ENCODE assay signal across 1 cellular context in the genomic region with DNA sequence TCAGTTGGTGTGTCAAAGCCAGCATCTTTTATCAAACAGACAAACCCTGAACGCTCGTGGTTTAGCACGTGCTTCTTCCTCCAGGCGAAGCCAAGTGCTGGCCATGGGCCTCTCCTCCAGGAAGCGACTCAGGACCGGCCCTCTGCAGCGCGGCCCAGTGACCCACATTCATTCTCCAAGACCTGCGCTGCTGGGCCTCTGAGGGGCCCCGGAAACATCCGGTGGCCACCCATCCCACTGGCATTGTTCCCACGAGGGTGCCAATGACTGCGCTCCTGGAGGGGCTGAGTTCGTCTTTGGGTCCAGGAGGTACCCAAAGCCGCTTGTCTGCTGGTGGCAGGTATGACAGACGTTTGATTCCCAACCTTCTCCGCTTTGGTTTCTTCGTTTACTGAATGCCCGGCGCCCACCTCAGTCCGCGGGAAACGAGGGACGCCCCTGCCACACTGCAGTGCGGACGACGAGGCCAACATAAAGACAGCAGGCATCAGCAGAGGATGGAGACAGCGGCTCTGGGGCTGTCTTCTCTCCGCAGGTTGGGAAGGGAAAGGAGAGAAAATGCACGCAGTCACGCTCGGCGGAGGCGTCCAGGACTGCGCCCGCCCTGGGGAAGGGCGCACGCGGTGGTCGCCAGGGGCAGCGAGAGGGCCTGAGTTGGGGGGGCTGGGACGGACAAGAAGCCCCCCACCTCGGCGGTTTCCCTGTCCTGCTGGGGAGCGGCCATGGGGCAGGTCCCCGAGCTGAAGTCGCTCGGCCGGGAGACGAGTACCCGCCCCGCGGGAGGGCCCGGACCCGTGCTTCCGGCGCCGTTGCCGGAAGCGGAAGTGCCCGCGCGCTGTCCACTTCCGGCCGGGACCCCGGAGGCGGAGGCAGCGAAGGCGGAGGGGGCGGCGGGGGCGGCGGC.
TF ChIP-seq lines count a peak whose summit lies in the region.

Gene EXOC3, plus strand, starts transcription at position 842 of the 904 bp plus-strand sequence. CDS start 3,030 bp downstream, outside the sequence.

TF ChIP-seq in HepG2, 621 proteins besides CTCF, POLR2A, EP300 and RAD21 (continued from another document and continues in another):
- TF ChIP-seq, protein P1, sequence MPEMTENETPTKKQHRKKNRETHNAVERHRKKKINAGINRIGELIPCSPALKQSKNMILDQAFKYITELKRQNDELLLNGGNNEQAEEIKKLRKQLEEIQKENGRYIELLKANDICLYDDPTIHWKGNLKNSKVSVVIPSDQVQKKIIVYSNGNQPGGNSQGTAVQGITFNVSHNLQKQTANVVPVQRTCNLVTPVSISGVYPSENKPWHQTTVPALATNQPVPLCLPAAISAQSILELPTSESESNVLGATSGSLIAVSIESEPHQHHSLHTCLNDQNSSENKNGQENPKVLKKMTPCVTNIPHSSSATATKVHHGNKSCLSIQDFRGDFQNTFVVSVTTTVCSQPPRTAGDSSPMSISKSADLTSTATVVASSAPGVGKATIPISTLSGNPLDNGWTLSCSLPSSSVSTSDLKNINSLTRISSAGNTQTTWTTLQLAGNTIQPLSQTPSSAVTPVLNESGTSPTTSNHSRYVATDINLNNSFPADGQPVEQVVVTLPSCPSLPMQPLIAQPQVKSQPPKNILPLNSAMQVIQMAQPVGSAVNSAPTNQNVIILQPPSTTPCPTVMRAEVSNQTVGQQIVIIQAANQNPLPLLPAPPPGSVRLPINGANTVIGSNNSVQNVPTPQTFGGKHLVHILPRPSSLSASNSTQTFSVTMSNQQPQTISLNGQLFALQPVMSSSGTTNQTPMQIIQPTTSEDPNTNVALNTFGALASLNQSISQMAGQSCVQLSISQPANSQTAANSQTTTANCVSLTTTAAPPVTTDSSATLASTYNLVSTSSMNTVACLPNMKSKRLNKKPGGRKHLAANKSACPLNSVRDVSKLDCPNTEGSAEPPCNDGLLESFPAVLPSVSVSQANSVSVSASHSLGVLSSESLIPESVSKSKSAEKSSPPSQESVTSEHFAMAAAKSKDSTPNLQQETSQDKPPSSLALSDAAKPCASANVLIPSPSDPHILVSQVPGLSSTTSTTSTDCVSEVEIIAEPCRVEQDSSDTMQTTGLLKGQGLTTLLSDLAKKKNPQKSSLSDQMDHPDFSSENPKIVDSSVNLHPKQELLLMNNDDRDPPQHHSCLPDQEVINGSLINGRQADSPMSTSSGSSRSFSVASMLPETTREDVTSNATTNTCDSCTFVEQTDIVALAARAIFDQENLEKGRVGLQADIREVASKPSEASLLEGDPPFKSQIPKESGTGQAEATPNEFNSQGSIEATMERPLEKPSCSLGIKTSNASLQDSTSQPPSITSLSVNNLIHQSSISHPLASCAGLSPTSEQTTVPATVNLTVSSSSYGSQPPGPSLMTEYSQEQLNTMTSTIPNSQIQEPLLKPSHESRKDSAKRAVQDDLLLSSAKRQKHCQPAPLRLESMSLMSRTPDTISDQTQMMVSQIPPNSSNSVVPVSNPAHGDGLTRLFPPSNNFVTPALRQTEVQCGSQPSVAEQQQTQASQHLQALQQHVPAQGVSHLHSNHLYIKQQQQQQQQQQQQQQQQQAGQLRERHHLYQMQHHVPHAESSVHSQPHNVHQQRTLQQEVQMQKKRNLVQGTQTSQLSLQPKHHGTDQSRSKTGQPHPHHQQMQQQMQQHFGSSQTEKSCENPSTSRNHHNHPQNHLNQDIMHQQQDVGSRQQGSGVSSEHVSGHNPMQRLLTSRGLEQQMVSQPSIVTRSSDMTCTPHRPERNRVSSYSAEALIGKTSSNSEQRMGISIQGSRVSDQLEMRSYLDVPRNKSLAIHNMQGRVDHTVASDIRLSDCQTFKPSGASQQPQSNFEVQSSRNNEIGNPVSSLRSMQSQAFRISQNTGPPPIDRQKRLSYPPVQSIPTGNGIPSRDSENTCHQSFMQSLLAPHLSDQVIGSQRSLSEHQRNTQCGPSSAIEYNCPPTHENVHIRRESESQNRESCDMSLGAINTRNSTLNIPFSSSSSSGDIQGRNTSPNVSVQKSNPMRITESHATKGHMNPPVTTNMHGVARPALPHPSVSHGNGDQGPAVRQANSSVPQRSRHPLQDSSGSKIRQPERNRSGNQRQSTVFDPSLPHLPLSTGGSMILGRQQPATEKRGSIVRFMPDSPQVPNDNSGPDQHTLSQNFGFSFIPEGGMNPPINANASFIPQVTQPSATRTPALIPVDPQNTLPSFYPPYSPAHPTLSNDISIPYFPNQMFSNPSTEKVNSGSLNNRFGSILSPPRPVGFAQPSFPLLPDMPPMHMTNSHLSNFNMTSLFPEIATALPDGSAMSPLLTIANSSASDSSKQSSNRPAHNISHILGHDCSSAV (CRISPR knock-in tag; IDR thresholded peaks at IDR 0.05; ENCODE audit: borderline replicate concordance), result no peak
- TF ChIP-seq ZBTB38 (CRISPR knock-in tag; IDR thresholded peaks at IDR 0.05) (peak; percentile 12; the same call in 1 of the 2 replicates), SYNCRIP (IDR thresholded peaks at IDR 0.05; ENCODE audit: insufficient read depth, low read depth, low read length) (no peak), YEATS2 (CRISPR knock-in tag; IDR thresholded peaks at IDR 0.05; ENCODE audit: borderline replicate concordance) (peak; percentile 65; the same call in 1 of the 2 replicates), ZNF891 (CRISPR knock-in tag; IDR thresholded peaks at IDR 0.05) (no peak), HOXD1 (CRISPR knock-in tag; IDR thresholded peaks at IDR 0.05) (no peak), U2AF2 (IDR thresholded peaks at IDR 0.05; ENCODE audit: low read depth, low read length) (no peak), EZH2 (conservative IDR thresholded peaks at IDR 0.05; ENCODE audit: low read depth, low read length) (no peak), ZFP36L2 (CRISPR knock-in tag; IDR thresholded peaks at IDR 0.05) (no peak), KDM3A (CRISPR knock-in tag; IDR thresholded peaks at IDR 0.05; ENCODE audit: low read depth) (no peak; the same call in 1 of the 2 replicates), ZNF83 (CRISPR knock-in tag; IDR thresholded peaks at IDR 0.05; ENCODE audit: borderline replicate concordance) (0 out of 2 replicates have a peak, but pooled peaks have one; percentile 42), PITX1 (CRISPR knock-in tag; IDR thresholded peaks at IDR 0.05) (peak; percentile 73), KLF6 (CRISPR knock-in tag; IDR thresholded peaks at IDR 0.05) (peak; percentile 69; the same call in 1 of the 2 replicates), KLF16 (CRISPR knock-in tag; IDR thresholded peaks at IDR 0.05) (peak in 1 of 2 experiments; percentile 52; a peak in 1 of 4 replicates), TFE3 (CRISPR knock-in tag; IDR thresholded peaks at IDR 0.05) (no peak; the same call in 1 of the 2 replicates), SIN3B (IDR thresholded peaks at IDR 0.05; ENCODE audit: low read length) (no peak), POLR2AphosphoS2 (IDR thresholded peaks at IDR 0.05; ENCODE audit: low read depth, low read length) (no peak), ZNF143 (CRISPR knock-in tag; IDR thresholded peaks at IDR 0.05) (no peak), MYNN (CRISPR knock-in tag; IDR thresholded peaks at IDR 0.05; ENCODE audit: low read depth) (no peak), ZNF451 (CRISPR knock-in tag; IDR thresholded peaks at IDR 0.05) (no peak)
- TF ChIP-seq, protein P2, sequence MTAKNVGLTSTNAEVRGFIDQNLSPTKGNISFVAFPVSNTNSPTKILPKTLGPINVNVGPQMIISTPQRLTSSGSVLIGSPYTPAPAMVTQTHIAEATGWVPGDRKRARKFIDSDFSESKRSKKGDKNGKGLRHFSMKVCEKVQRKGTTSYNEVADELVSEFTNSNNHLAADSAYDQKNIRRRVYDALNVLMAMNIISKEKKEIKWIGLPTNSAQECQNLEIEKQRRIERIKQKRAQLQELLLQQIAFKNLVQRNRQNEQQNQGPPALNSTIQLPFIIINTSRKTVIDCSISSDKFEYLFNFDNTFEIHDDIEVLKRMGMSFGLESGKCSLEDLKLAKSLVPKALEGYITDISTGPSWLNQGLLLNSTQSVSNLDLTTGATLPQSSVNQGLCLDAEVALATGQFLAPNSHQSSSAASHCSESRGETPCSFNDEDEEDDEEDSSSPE (CRISPR knock-in tag; IDR thresholded peaks at IDR 0.05), result peak; percentile 66
- TF ChIP-seq, protein P3, sequence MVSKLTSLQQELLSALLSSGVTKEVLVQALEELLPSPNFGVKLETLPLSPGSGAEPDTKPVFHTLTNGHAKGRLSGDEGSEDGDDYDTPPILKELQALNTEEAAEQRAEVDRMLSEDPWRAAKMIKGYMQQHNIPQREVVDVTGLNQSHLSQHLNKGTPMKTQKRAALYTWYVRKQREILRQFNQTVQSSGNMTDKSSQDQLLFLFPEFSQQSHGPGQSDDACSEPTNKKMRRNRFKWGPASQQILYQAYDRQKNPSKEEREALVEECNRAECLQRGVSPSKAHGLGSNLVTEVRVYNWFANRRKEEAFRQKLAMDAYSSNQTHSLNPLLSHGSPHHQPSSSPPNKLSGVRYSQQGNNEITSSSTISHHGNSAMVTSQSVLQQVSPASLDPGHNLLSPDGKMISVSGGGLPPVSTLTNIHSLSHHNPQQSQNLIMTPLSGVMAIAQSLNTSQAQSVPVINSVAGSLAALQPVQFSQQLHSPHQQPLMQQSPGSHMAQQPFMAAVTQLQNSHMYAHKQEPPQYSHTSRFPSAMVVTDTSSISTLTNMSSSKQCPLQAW (CRISPR knock-in tag; IDR thresholded peaks at IDR 0.05), result 0 out of 2 replicates have a peak, but pooled peaks have one; percentile 28
- TF ChIP-seq, protein P4, sequence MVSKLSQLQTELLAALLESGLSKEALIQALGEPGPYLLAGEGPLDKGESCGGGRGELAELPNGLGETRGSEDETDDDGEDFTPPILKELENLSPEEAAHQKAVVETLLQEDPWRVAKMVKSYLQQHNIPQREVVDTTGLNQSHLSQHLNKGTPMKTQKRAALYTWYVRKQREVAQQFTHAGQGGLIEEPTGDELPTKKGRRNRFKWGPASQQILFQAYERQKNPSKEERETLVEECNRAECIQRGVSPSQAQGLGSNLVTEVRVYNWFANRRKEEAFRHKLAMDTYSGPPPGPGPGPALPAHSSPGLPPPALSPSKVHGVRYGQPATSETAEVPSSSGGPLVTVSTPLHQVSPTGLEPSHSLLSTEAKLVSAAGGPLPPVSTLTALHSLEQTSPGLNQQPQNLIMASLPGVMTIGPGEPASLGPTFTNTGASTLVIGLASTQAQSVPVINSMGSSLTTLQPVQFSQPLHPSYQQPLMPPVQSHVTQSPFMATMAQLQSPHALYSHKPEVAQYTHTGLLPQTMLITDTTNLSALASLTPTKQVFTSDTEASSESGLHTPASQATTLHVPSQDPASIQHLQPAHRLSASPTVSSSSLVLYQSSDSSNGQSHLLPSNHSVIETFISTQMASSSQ (IDR thresholded peaks at IDR 0.05; ENCODE audit: low read depth), result no peak
- TF ChIP-seq, protein P4 (CRISPR knock-in tag; IDR thresholded peaks at IDR 0.05; ENCODE audit: borderline replicate concordance), result no peak; the same call in 1 of the 2 replicates
- TF ChIP-seq, protein P5, sequence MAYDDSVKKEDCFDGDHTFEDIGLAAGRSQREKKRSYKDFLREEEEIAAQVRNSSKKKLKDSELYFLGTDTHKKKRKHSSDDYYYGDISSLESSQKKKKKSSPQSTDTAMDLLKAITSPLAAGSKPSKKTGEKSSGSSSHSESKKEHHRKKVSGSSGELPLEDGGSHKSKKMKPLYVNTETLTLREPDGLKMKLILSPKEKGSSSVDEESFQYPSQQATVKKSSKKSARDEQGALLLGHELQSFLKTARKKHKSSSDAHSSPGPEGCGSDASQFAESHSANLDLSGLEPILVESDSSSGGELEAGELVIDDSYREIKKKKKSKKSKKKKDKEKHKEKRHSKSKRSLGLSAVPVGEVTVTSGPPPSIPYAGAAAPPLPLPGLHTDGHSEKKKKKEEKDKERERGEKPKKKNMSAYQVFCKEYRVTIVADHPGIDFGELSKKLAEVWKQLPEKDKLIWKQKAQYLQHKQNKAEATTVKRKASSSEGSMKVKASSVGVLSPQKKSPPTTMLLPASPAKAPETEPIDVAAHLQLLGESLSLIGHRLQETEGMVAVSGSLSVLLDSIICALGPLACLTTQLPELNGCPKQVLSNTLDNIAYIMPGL (CRISPR knock-in tag; IDR thresholded peaks at IDR 0.05; ENCODE audit: borderline replicate concordance in 1 of 2, low read depth in 1 of 2), result peak; percentile 26 to 52; a peak in 2 of 4 replicates
- TF ChIP-seq, protein P6, sequence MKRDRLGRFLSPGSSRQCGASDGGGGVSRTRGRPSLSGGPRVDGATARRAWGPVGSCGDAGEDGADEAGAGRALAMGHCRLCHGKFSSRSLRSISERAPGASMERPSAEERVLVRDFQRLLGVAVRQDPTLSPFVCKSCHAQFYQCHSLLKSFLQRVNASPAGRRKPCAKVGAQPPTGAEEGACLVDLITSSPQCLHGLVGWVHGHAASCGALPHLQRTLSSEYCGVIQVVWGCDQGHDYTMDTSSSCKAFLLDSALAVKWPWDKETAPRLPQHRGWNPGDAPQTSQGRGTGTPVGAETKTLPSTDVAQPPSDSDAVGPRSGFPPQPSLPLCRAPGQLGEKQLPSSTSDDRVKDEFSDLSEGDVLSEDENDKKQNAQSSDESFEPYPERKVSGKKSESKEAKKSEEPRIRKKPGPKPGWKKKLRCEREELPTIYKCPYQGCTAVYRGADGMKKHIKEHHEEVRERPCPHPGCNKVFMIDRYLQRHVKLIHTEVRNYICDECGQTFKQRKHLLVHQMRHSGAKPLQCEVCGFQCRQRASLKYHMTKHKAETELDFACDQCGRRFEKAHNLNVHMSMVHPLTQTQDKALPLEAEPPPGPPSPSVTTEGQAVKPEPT (CRISPR knock-in tag; IDR thresholded peaks at IDR 0.05; ENCODE audit: low read depth), result no peak
